Comparison of ENCODE assay signal across 8 cellular contexts in the genomic region with DNA sequence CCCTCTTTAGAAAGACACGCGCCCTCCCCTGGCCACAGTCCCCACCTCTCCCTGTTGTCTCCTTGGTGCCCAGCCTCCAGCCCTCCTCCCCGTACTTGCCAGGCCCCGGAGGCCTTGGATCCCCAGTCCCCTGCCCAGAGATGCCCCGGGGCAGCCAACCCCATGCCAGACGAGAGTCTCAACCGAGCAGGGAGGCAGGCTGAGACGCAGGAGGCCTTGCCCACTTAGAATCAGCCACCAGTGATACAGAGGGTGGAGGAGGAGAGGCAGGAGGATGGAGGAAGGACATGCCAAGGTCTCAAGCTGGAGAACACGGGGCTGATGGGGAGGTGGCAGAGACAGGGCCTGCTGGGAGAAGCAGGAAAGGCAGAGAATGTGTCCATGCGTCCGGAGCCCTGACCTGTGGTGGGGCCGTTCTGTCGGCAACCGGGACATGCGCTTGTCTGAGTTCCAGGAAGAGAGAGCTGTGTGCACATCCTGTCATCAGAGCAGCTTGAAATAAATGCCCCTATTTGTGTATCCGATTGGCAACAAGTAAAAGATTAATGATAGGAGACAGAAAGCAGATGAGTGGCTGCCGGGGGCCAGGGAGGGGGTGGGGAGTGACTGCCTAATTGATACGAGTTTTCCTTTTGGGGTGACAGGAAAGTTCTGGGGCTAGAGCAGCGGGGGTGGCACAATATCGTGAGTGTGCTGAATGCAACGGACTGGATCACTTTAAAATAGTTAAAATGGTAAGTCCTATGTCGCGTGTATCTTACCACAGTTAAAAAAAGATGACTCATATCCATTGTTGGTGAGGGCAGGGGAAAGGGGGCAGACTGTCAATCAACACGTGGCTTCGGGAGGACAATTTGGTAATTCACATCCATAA. TPM values are rescaled to one million over a fixed set of nuclear protein-coding genes. Genes with fewer than 3 reads are reported as not detected.
DNase-seq lines count a peak whose midpoint lies in the region; ATAC-seq and TF ChIP-seq lines count a peak whose summit lies in the region.

No MANE protein-coding gene starts in this region.

- TF ChIP-seq CTCF in endothelial cell (IDR thresholded peaks at IDR 0.05; ENCODE audit: unreplicated experiment): no peak

- POLR2A ChIA-PET in HEK293T (lab: Yijun Ruan, JAX): no interaction called here

- no peaks in the 10 kb centered on the region for H3K9me3 Mint-ChIP-seq in endothelial cell (ENCODE audit: unreplicated experiment)

- H3K36me3 Mint-ChIP-seq in endothelial cell (ENCODE audit: low read depth, unreplicated experiment): no peaks in the 10 kb centered on the region

- H3K27ac Mint-ChIP-seq in endothelial cell (ENCODE audit: unreplicated experiment): peak overlapping the region; percentile 91

- DNase-seq in HEK293T (ENCODE audit: extremely low spot score) (no peak), endothelial cell (ENCODE audit: low spot score) (peak; percentile 13), NCI-H524 (lab: John Stamatoyannopoulos, UW) (no peak), NK-92 (lab: John Stamatoyannopoulos, UW; ENCODE audit: unreplicated experiment) (no peak), SW 1271 (lab: John Stamatoyannopoulos, UW) (no peak)
- peak; percentile 41 for DNase-seq in activated CD4-positive, alpha-beta T cell treated with anti-CD3 and anti-CD28 coated beads, Interleukin-2, amount 50 U/mL, for 24 hours (ENCODE audit: low read depth in 1 of 2, low spot score in 1 of 2)
- peak; percentile 17 to 44 for DNase-seq in stimulated activated CD4-positive, alpha-beta T cell treated with anti-CD3 and anti-CD28 coated beads, Interleukin-12 subunit alpha, Interleukin-12 subunit beta, amount 100 ng/mL, for 24 hours (ENCODE audit: low read depth in 2 of 2)

- H3K27me3 Mint-ChIP-seq in endothelial cell (ENCODE audit: unreplicated experiment): peaks cover 5% of the 10 kb centered on the region

- ATAC-seq in GM19035 (IDR thresholded peaks at IDR 0.05; ENCODE audit: unreplicated experiment): no peak

- CTCF ChIA-PET in HEK293T (lab: Yijun Ruan, JAX): no interaction called here

- H3K4me1 Mint-ChIP-seq in endothelial cell (ENCODE audit: unreplicated experiment): peaks cover 20% of the 10 kb centered on the region

- H3K4me3 Mint-ChIP-seq in endothelial cell (ENCODE audit: unreplicated experiment): no peak overlapping the region

TF ChIP-seq in HEK293T, 16 proteins besides CTCF, POLR2A, EP300 and RAD21:
- TF ChIP-seq SUZ12 (IDR thresholded peaks at IDR 0.05): no peak
- TF ChIP-seq, protein P1, sequence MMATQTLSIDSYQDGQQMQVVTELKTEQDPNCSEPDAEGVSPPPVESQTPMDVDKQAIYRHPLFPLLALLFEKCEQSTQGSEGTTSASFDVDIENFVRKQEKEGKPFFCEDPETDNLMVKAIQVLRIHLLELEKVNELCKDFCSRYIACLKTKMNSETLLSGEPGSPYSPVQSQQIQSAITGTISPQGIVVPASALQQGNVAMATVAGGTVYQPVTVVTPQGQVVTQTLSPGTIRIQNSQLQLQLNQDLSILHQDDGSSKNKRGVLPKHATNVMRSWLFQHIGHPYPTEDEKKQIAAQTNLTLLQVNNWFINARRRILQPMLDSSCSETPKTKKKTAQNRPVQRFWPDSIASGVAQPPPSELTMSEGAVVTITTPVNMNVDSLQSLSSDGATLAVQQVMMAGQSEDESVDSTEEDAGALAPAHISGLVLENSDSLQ (IDR thresholded peaks at IDR 0.05): peak; percentile 79

RNA-seq across cellular contexts. Expression of a gene that starts 44.7 kb away (rescaled TPM):
- total RNA-seq in endothelial cell (ENCODE audit: unreplicated experiment): 34.2 TPM

Comparison
In these comparisons a context has a peak if more than half of its experiments do, and no peak if none do; other contexts are left out.
1. DNase-seq: peak in activated CD4-positive, alpha-beta T cell treated with anti-CD3 and anti-CD28 coated beads, Interleukin-2, amount 50 U/mL, for 24 hours (2 of 2), endothelial cell (single experiment) and stimulated activated CD4-positive, alpha-beta T cell treated with anti-CD3 and anti-CD28 coated beads, Interleukin-12 subunit alpha, Interleukin-12 subunit beta, amount 100 ng/mL, for 24 hours (2 of 2); none in HEK293T (single experiment), NCI-H524 (0 of 2), NK-92 (single experiment) and SW 1271 (0 of 2).